Comparison of ENCODE assay signal across 1 cellular context in the genomic region with DNA sequence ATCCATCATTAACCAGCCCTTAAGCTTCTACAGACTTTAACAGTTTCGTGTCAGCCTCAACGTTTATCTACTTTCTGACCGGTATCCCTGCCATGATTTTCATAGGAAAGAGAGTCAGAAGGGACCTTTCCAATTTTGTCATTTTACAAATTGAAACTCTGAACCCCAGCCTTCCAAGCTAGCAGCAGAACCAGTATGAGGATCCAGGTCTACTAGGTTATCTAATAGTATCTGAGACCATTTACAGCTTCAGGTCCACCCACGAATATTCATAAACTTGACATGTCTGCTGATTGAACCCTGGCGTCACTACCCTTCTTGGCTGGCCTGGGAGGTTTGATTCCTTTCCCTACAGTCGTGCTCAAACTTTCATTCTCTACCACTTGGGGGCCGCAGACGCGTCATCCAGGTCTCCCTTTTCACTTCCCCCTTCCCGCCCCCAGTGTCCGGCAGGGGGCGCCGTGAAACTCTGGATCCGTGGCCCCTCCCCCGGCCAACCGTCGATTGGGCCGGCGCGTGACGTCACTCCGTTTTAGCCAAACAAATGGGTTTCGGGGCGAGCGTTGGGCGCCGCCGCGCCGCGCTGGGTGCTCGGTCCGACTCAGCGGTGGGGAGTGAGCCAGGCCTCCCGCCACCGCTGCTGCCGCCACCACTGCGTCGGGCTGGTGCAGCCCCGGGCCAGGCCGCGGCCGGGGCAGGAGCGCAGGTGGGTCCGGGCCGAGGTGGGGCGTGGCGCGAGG.
A peak's percentile ranks its signal among the peaks of the same experiment; 100 is the strongest.
TF ChIP-seq lines count a peak whose summit lies in the region.

A gene with protein sequence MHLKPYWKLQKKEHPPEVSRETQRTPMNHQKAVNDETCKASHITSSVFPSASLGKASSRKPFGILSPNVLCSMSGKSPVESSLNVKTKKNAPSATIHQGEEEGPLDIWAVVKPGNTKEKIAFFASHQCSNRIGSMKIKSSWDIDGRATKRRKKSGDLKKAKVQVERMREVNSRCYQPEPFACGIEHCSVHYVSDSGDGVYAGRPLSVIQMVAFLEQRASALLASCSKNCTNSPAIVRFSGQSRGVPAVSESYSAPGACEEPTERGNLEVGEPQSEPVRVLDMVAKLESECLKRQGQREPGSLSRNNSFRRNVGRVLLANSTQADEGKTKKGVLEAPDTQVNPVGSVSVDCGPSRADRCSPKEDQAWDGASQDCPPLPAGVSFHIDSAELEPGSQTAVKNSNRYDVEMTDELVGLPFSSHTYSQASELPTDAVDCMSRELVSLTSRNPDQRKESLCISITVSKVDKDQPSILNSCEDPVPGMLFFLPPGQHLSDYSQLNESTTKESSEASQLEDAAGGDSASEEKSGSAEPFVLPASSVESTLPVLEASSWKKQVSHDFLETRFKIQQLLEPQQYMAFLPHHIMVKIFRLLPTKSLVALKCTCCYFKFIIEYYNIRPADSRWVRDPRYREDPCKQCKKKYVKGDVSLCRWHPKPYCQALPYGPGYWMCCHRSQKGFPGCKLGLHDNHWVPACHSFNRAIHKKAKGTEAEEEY (plus strand): TSS at position 590 of the 740 bp plus-strand sequence. CDS start 78,970 bp downstream, outside the sequence.

TF ChIP-seq in HepG2, 621 proteins besides CTCF, POLR2A, EP300 and RAD21 (continued from another document and continues in another):
- peak; percentile 51; the same call in 1 of the 2 replicates for TF ChIP-seq RARA (CRISPR knock-in tag; IDR thresholded peaks at IDR 0.05)
- TF ChIP-seq ZFY (CRISPR knock-in tag; IDR thresholded peaks at IDR 0.05) = peak; percentile 87; the same call in 1 of the 2 replicates
- TF ChIP-seq, protein P1, sequence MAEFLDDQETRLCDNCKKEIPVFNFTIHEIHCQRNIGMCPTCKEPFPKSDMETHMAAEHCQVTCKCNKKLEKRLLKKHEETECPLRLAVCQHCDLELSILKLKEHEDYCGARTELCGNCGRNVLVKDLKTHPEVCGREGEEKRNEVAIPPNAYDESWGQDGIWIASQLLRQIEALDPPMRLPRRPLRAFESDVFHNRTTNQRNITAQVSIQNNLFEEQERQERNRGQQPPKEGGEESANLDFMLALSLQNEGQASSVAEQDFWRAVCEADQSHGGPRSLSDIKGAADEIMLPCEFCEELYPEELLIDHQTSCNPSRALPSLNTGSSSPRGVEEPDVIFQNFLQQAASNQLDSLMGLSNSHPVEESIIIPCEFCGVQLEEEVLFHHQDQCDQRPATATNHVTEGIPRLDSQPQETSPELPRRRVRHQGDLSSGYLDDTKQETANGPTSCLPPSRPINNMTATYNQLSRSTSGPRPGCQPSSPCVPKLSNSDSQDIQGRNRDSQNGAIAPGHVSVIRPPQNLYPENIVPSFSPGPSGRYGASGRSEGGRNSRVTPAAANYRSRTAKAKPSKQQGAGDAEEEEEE (CRISPR knock-in tag; IDR thresholded peaks at IDR 0.05; ENCODE audit: borderline replicate concordance) = no peak
- TF ChIP-seq SP1 (IDR thresholded peaks at IDR 0.05) = no peak
- peak; percentile 90 for TF ChIP-seq SP1 (CRISPR knock-in tag; IDR thresholded peaks at IDR 0.05)
- TF ChIP-seq ZBTB20 (CRISPR knock-in tag; IDR thresholded peaks at IDR 0.05; ENCODE audit: borderline replicate concordance, low read depth) = 0 out of 2 replicates have a peak, but pooled peaks have one; percentile 45
- peak; percentile 96 for TF ChIP-seq ZBTB21 (CRISPR knock-in tag; IDR thresholded peaks at IDR 0.05)
- TF ChIP-seq ZNF746 (CRISPR knock-in tag; IDR thresholded peaks at IDR 0.05) = no peak
- 0 out of 2 replicates have a peak, but pooled peaks have one; percentile 18 for TF ChIP-seq GATA4 (IDR thresholded peaks at IDR 0.05; ENCODE audit: borderline replicate concordance, low read depth)
- 0 out of 2 replicates have a peak, but pooled peaks have one; percentile 32 for TF ChIP-seq ZNF121 (CRISPR knock-in tag; IDR thresholded peaks at IDR 0.05)
- TF ChIP-seq, protein P2, sequence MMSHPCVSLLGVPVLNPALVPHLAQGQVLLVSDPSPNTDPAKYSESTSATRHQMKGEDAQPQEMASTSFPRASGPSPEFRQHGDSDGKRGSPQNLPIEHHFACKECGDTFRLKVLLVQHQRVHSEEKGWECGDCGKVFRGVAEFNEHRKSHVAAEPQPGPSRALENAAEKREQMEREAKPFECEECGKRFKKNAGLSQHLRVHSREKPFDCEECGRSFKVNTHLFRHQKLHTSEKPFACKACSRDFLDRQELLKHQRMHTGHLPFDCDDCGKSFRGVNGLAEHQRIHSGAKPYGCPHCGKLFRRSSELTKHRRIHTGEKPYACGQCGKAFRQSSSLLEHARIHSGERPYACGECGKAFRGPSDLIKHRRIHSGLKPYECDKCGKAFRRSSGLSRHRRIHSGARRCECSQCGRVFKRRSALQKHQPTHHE (CRISPR knock-in tag; IDR thresholded peaks at IDR 0.05; ENCODE audit: borderline replicate concordance) = no peak
- TF ChIP-seq, protein P3, sequence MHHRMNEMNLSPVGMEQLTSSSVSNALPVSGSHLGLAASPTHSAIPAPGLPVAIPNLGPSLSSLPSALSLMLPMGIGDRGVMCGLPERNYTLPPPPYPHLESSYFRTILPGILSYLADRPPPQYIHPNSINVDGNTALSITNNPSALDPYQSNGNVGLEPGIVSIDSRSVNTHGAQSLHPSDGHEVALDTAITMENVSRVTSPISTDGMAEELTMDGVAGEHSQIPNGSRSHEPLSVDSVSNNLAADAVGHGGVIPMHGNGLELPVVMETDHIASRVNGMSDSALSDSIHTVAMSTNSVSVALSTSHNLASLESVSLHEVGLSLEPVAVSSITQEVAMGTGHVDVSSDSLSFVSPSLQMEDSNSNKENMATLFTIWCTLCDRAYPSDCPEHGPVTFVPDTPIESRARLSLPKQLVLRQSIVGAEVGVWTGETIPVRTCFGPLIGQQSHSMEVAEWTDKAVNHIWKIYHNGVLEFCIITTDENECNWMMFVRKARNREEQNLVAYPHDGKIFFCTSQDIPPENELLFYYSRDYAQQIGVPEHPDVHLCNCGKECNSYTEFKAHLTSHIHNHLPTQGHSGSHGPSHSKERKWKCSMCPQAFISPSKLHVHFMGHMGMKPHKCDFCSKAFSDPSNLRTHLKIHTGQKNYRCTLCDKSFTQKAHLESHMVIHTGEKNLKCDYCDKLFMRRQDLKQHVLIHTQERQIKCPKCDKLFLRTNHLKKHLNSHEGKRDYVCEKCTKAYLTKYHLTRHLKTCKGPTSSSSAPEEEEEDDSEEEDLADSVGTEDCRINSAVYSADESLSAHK (CRISPR knock-in tag; IDR thresholded peaks at IDR 0.05; ENCODE audit: borderline replicate concordance) = no peak
- TF ChIP-seq, protein P4, sequence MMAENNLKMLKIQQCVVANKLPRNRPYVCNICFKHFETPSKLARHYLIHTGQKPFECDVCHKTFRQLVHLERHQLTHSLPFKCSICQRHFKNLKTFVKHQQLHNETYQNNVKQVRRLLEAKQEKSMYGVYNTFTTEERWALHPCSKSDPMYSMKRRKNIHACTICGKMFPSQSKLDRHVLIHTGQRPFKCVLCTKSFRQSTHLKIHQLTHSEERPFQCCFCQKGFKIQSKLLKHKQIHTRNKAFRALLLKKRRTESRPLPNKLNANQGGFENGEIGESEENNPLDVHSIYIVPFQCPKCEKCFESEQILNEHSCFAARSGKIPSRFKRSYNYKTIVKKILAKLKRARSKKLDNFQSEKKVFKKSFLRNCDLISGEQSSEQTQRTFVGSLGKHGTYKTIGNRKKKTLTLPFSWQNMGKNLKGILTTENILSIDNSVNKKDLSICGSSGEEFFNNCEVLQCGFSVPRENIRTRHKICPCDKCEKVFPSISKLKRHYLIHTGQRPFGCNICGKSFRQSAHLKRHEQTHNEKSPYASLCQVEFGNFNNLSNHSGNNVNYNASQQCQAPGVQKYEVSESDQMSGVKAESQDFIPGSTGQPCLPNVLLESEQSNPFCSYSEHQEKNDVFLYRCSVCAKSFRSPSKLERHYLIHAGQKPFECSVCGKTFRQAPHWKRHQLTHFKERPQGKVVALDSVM (CRISPR knock-in tag; IDR thresholded peaks at IDR 0.05) = 0 out of 2 replicates have a peak, but pooled peaks have one; percentile 44
- TF ChIP-seq KLF6 (CRISPR knock-in tag; IDR thresholded peaks at IDR 0.05) = peak; percentile 56; the same call in 1 of the 2 replicates
- no peak for TF ChIP-seq FOXP1 (IDR thresholded peaks at IDR 0.05)
- TF ChIP-seq FOXP1 (CRISPR knock-in tag; IDR thresholded peaks at IDR 0.05) = 0 out of 2 replicates have a peak, but pooled peaks have one; percentile 6
- TF ChIP-seq RCOR2 (CRISPR knock-in tag; IDR thresholded peaks at IDR 0.05) = no peak
- TF ChIP-seq YEATS4 (CRISPR knock-in tag; IDR thresholded peaks at IDR 0.05; ENCODE audit: borderline replicate concordance) = peak; percentile 68; the same call in 1 of the 2 replicates
- TF ChIP-seq REPIN1 (CRISPR knock-in tag; IDR thresholded peaks at IDR 0.05; ENCODE audit: borderline replicate concordance, low read depth) = peak; percentile 73; the same call in 1 of the 2 replicates
- TF ChIP-seq, protein P5, sequence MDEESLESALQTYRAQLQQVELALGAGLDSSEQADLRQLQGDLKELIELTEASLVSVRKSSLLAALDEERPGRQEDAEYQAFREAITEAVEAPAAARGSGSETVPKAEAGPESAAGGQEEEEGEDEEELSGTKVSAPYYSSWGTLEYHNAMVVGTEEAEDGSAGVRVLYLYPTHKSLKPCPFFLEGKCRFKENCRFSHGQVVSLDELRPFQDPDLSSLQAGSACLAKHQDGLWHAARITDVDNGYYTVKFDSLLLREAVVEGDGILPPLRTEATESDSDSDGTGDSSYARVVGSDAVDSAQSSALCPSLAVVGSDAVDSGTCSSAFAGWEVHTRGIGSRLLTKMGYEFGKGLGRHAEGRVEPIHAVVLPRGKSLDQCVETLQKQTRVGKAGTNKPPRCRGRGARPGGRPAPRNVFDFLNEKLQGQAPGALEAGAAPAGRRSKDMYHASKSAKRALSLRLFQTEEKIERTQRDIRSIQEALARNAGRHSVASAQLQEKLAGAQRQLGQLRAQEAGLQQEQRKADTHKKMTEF (CRISPR knock-in tag; IDR thresholded peaks at IDR 0.05) = peak; percentile 72
- TF ChIP-seq ZNF224 (CRISPR knock-in tag; IDR thresholded peaks at IDR 0.05) = 0 out of 2 replicates have a peak, but pooled peaks have one; percentile 39
- TF ChIP-seq, protein P6, sequence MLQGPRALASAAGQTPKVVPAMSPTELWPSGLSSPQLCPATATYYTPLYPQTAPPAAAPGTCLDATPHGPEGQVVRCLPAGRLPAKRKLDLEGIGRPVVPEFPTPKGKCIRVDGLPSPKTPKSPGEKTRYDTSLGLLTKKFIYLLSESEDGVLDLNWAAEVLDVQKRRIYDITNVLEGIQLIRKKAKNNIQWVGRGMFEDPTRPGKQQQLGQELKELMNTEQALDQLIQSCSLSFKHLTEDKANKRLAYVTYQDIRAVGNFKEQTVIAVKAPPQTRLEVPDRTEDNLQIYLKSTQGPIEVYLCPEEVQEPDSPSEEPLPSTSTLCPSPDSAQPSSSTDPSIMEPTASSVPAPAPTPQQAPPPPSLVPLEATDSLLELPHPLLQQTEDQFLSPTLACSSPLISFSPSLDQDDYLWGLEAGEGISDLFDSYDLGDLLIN (CRISPR knock-in tag; IDR thresholded peaks at IDR 0.05; ENCODE audit: borderline replicate concordance) = no peak
- no peak for TF ChIP-seq ZBTB8A (CRISPR knock-in tag; IDR thresholded peaks at IDR 0.05; ENCODE audit: borderline replicate concordance, low read depth)
- peak; percentile 67 for TF ChIP-seq RXRB (CRISPR knock-in tag; IDR thresholded peaks at IDR 0.05; ENCODE audit: borderline replicate concordance)
- TF ChIP-seq, protein P7, sequence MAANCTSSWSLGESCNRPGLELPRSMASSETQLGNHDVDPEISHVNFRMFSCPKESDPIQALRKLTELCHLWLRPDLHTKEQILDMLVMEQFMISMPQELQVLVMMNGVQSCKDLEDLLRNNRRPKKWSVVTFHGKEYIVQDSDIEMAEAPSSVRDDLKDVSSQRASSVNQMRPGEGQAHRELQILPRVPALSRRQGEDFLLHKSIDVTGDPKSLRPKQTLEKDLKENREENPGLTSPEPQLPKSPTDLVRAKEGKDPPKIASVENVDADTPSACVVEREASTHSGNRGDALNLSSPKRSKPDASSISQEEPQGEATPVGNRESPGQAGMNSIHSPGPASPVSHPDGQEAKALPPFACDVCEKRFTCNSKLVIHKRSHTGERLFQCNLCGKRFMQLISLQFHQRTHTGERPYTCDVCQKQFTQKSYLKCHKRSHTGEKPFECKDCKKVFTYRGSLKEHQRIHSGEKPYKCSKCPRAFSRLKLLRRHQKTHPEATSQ (CRISPR knock-in tag; IDR thresholded peaks at IDR 0.05; ENCODE audit: borderline replicate concordance) = no peak
- TF ChIP-seq, protein P8, sequence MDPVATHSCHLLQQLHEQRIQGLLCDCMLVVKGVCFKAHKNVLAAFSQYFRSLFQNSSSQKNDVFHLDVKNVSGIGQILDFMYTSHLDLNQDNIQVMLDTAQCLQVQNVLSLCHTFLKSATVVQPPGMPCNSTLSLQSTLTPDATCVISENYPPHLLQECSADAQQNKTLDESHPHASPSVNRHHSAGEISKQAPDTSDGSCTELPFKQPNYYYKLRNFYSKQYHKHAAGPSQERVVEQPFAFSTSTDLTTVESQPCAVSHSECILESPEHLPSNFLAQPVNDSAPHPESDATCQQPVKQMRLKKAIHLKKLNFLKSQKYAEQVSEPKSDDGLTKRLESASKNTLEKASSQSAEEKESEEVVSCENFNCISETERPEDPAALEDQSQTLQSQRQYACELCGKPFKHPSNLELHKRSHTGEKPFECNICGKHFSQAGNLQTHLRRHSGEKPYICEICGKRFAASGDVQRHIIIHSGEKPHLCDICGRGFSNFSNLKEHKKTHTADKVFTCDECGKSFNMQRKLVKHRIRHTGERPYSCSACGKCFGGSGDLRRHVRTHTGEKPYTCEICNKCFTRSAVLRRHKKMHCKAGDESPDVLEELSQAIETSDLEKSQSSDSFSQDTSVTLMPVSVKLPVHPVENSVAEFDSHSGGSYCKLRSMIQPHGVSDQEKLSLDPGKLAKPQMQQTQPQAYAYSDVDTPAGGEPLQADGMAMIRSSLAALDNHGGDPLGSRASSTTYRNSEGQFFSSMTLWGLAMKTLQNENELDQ (CRISPR knock-in tag; IDR thresholded peaks at IDR 0.05; ENCODE audit: borderline replicate concordance) = no peak
- TF ChIP-seq NPAS2 (CRISPR knock-in tag; IDR thresholded peaks at IDR 0.05; ENCODE audit: borderline replicate concordance) = no peak
- TF ChIP-seq ZNF180 (CRISPR knock-in tag; IDR thresholded peaks at IDR 0.05; ENCODE audit: borderline replicate concordance, low read depth) = no peak
- no peak for TF ChIP-seq SMARCE1 (IDR thresholded peaks at IDR 0.05; ENCODE audit: borderline replicate concordance)
- no peak for TF ChIP-seq MZF1 (CRISPR knock-in tag; IDR thresholded peaks at IDR 0.05; ENCODE audit: borderline replicate concordance)
- TF ChIP-seq ZNF674 (CRISPR knock-in tag; IDR thresholded peaks at IDR 0.05; ENCODE audit: low read depth) = no peak
- TF ChIP-seq, protein P9, sequence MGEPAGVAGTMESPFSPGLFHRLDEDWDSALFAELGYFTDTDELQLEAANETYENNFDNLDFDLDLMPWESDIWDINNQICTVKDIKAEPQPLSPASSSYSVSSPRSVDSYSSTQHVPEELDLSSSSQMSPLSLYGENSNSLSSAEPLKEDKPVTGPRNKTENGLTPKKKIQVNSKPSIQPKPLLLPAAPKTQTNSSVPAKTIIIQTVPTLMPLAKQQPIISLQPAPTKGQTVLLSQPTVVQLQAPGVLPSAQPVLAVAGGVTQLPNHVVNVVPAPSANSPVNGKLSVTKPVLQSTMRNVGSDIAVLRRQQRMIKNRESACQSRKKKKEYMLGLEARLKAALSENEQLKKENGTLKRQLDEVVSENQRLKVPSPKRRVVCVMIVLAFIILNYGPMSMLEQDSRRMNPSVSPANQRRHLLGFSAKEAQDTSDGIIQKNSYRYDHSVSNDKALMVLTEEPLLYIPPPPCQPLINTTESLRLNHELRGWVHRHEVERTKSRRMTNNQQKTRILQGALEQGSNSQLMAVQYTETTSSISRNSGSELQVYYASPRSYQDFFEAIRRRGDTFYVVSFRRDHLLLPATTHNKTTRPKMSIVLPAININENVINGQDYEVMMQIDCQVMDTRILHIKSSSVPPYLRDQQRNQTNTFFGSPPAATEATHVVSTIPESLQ (CRISPR knock-in tag; conservative IDR thresholded peaks at IDR 0.05) = no peak
- no peak for TF ChIP-seq ZNF747 (CRISPR knock-in tag; IDR thresholded peaks at IDR 0.05; ENCODE audit: borderline replicate concordance)
- TF ChIP-seq ZNF207 (IDR thresholded peaks at IDR 0.05; ENCODE audit: borderline replicate concordance) = no peak
